ENCODE assay signal across 14 cellular contexts in genomic region chr3:45258317-45258716, GRCh38. TPM values are rescaled to one million over a fixed set of nuclear protein-coding genes. Genes with fewer than 3 reads are reported as not detected.
"Had no signal": no experiment of that assay in that cellular context is flagged by ENCODE, and none has a peak within 500 bp of the region (broad histone marks: within the 10 kb centered on the region; RNA-seq: fewer than 3 reads in every experiment).

No MANE protein-coding gene starts in this region.

- H3K9me3 ChIP-seq: ascending aorta, breast epithelium, mucosa of descending colon, pancreas had no signal

- ATAC-seq: activated T-helper 17 cell treated with anti-CD3 and anti-CD28 coated beads, Interleukin-2, amount 50 U/mL, for 72 hours; left ventricle myocardium superior; mucosa of descending colon; naive thymus-derived CD4-positive, alpha-beta T cell; pancreas; sciatic nerve; stimulated activated naive CD8-positive, alpha-beta T cell treated with anti-CD3 and anti-CD28 coated beads, Interleukin-15, amount 100 ng/mL, for 72 hours had no signal

- DNase-seq: activated CD4-positive, alpha-beta T cell treated with anti-CD3 and anti-CD28 coated beads for 1 hour; activated CD4-positive, alpha-beta T cell treated with anti-CD3 and anti-CD28 coated beads, Interleukin-2, amount 50 U/mL, for 4 hours; activated naive CD4-positive, alpha-beta T cell treated with Interleukin-2 at 50 U/mL for 16 hours; activated T-cell treated with anti-CD3 and anti-CD28 coated beads for 4 hours; left ventricle myocardium superior; mucosa of descending colon; naive thymus-derived CD4-positive, alpha-beta T cell; pancreas; stimulated activated naive CD8-positive, alpha-beta T cell treated with anti-CD3 and anti-CD28 coated beads, Interleukin-15, amount 100 ng/mL, for 72 hours; T-helper 9 cell had no signal

- H3K36me3 ChIP-seq: ascending aorta, breast epithelium, pancreas had no signal

- H3K27me3 ChIP-seq: ascending aorta, breast epithelium, pancreas had no signal

- H3K4me3 ChIP-seq: ascending aorta, breast epithelium, mucosa of descending colon, pancreas had no signal

- H3K27ac ChIP-seq: ascending aorta, breast epithelium, pancreas had no signal

- H3K4me1 ChIP-seq: ascending aorta, breast epithelium, pancreas had no signal

RNA-seq across cellular contexts. Expression of gene TMEM158, which starts 32.2 kb away (rescaled TPM):
- total RNA-seq: activated T-helper 17 cell treated with anti-CD3 and anti-CD28 coated beads, Interleukin-2, amount 50 U/mL, for 72 hours; ascending aorta had no signal
